1 cellular context compared by ENCODE assay signal in the genomic region with DNA sequence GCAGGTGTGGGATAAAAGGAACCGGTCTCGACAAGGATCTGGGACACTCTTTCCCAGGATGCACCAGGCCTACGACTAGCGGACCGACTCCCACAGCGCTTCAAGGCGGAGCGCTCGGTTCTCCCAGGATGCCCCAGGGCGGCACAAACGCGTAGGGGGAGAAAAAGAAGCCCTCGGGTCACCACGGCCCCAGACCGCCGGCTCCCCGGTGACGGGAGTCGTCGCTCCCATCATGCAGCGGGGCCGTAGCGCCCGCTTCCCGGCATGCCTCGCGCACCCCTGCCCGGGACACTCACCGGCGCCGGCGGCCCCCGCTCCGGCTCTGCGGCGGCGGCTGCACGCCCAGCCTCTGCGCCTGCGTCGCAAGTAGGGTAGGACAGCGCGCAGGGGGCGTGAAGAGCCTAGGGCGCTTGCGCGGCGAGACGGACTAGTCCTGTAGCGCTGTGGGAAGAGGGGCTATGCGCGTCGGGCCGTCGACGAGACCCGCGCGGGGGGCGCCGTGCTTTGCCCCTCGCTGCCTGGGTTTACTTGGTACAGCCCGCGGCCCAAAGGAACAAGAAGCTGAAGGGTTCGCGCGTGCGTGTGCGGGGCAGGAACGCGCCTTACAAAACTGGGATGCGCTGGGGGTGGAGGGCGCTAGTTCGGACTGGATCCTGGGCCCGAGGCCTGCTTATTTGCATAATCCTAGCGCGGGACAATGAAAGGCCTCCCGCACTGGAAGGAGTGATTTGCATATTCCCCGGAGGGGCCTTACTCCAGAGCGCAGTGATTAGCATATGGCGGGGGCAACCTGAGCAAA.
A peak's percentile ranks its signal among the peaks of the same experiment; 100 is the strongest.
TF ChIP-seq lines count a peak whose summit lies in the region.

A gene with protein sequence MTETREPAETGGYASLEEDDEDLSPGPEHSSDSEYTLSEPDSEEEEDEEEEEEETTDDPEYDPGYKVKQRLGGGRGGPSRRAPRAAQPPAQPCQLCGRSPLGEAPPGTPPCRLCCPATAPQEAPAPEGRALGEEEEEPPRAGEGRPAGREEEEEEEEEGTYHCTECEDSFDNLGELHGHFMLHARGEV (minus strand): TSS at position 368 of the 799 bp plus-strand sequence. CDS start 5,325 bp downstream, outside the sequence.

TF ChIP-seq in H1, 55 proteins besides CTCF, POLR2A, EP300 and RAD21:
- TF ChIP-seq CREB1 (IDR thresholded peaks at IDR 0.05) (no peak; the same call in 1 of the 2 replicates), PHF8 (conservative IDR thresholded peaks at IDR 0.05; ENCODE audit: low read depth, low read length) (peak; percentile 92), YY1 (IDR thresholded peaks at IDR 0.05; ENCODE audit: low read depth, low read length) (peak; percentile 25; the same call in 1 of the 2 replicates), KDM4A (IDR thresholded peaks at IDR 0.05; ENCODE audit: low read depth, low read length, severe bottlenecking) (peak; percentile 79), SP1 (IDR thresholded peaks at IDR 0.05; ENCODE audit: low read depth, low read length) (no peak; the same call in 1 of the 2 replicates), TAF7 (optimal IDR thresholded peaks at IDR 0.05; ENCODE audit: borderline replicate concordance, low read depth, low read length) (peak; percentile 86), JUN (IDR thresholded peaks at IDR 0.05; ENCODE audit: low read depth, low read length) (no peak), KDM1A (IDR thresholded peaks at IDR 0.05; ENCODE audit: borderline replicate concordance, low read length) (peak; percentile 47; the same call in 1 of the 2 replicates), ASH2L (IDR thresholded peaks at IDR 0.05; ENCODE audit: low read length) (peak; percentile 93), CEBPB (IDR thresholded peaks at IDR 0.05; ENCODE audit: low read depth, low read length) (0 out of 2 replicates have a peak, but pooled peaks have one; percentile 25), POU5F1 (IDR thresholded peaks at IDR 0.05; ENCODE audit: low read depth, low read length) (peak; percentile 48; the same call in 1 of the 2 replicates), JUND (IDR thresholded peaks at IDR 0.05; ENCODE audit: low read length) (peak; percentile 20), SRF (IDR thresholded peaks at IDR 0.05; ENCODE audit: low read depth, low read length) (no peak), HDAC6 (IDR thresholded peaks at IDR 0.05; ENCODE audit: low read depth, low read length) (no peak), BCL11A (IDR thresholded peaks at IDR 0.05; ENCODE audit: low read depth in 2 of 2, low read length in 2 of 2) (no peak), EZH2 (IDR thresholded peaks at IDR 0.05; ENCODE audit: low read depth, low read length, severe bottlenecking) (no peak), SIN3A (conservative IDR thresholded peaks at IDR 0.05 in 1 of 2, IDR thresholded peaks at IDR 0.05 in 1 of 2; ENCODE audit: low read depth in 1 of 2, low read length in 2 of 2) (0 out of 4 replicates have a peak, but pooled peaks of 1 of the 2 experiments have one; percentile 12), EGR1 (IDR thresholded peaks at IDR 0.05; ENCODE audit: borderline replicate concordance, low read depth, low read length) (no peak), NRF1 (IDR thresholded peaks at IDR 0.05; ENCODE audit: low read depth, low read length) (peak; percentile 72), GTF2F1 (IDR thresholded peaks at IDR 0.05; ENCODE audit: borderline replicate concordance, low read depth, low read length) (0 out of 2 replicates have a peak, but pooled peaks have one; percentile 9), TAF1 (IDR thresholded peaks at IDR 0.05; ENCODE audit: low read depth, low read length) (peak; percentile 84), TBP (IDR thresholded peaks at IDR 0.05; ENCODE audit: low read depth, low read length) (0 out of 2 replicates have a peak, but pooled peaks have one; percentile 47), RFX5 (IDR thresholded peaks at IDR 0.05; ENCODE audit: borderline replicate concordance, low read depth, low read length) (no peak), RBBP5 (IDR thresholded peaks at IDR 0.05; ENCODE audit: borderline replicate concordance, low read depth, low read length) (peak; percentile 74), NANOG (IDR thresholded peaks at IDR 0.05; ENCODE audit: insufficient read depth, low read depth, low read length, poor library complexity, severe bottlenecking) (no peak), POLR2AphosphoS5 (IDR thresholded peaks at IDR 0.05; ENCODE audit: low read depth, low read length) (peak; percentile 82), HDAC2 (IDR thresholded peaks at IDR 0.05; ENCODE audit: borderline replicate concordance in 1 of 2, low read depth in 2 of 2, low read length in 2 of 2) (peak in 1 of 2 experiments; percentile 60; a peak in 1 of 4 replicates)
- TF ChIP-seq, protein P1, sequence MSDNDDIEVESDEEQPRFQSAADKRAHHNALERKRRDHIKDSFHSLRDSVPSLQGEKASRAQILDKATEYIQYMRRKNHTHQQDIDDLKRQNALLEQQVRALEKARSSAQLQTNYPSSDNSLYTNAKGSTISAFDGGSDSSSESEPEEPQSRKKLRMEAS (IDR thresholded peaks at IDR 0.05), result peak; percentile 63; the same call in 1 of the 2 replicates
- TF ChIP-seq, protein P2, sequence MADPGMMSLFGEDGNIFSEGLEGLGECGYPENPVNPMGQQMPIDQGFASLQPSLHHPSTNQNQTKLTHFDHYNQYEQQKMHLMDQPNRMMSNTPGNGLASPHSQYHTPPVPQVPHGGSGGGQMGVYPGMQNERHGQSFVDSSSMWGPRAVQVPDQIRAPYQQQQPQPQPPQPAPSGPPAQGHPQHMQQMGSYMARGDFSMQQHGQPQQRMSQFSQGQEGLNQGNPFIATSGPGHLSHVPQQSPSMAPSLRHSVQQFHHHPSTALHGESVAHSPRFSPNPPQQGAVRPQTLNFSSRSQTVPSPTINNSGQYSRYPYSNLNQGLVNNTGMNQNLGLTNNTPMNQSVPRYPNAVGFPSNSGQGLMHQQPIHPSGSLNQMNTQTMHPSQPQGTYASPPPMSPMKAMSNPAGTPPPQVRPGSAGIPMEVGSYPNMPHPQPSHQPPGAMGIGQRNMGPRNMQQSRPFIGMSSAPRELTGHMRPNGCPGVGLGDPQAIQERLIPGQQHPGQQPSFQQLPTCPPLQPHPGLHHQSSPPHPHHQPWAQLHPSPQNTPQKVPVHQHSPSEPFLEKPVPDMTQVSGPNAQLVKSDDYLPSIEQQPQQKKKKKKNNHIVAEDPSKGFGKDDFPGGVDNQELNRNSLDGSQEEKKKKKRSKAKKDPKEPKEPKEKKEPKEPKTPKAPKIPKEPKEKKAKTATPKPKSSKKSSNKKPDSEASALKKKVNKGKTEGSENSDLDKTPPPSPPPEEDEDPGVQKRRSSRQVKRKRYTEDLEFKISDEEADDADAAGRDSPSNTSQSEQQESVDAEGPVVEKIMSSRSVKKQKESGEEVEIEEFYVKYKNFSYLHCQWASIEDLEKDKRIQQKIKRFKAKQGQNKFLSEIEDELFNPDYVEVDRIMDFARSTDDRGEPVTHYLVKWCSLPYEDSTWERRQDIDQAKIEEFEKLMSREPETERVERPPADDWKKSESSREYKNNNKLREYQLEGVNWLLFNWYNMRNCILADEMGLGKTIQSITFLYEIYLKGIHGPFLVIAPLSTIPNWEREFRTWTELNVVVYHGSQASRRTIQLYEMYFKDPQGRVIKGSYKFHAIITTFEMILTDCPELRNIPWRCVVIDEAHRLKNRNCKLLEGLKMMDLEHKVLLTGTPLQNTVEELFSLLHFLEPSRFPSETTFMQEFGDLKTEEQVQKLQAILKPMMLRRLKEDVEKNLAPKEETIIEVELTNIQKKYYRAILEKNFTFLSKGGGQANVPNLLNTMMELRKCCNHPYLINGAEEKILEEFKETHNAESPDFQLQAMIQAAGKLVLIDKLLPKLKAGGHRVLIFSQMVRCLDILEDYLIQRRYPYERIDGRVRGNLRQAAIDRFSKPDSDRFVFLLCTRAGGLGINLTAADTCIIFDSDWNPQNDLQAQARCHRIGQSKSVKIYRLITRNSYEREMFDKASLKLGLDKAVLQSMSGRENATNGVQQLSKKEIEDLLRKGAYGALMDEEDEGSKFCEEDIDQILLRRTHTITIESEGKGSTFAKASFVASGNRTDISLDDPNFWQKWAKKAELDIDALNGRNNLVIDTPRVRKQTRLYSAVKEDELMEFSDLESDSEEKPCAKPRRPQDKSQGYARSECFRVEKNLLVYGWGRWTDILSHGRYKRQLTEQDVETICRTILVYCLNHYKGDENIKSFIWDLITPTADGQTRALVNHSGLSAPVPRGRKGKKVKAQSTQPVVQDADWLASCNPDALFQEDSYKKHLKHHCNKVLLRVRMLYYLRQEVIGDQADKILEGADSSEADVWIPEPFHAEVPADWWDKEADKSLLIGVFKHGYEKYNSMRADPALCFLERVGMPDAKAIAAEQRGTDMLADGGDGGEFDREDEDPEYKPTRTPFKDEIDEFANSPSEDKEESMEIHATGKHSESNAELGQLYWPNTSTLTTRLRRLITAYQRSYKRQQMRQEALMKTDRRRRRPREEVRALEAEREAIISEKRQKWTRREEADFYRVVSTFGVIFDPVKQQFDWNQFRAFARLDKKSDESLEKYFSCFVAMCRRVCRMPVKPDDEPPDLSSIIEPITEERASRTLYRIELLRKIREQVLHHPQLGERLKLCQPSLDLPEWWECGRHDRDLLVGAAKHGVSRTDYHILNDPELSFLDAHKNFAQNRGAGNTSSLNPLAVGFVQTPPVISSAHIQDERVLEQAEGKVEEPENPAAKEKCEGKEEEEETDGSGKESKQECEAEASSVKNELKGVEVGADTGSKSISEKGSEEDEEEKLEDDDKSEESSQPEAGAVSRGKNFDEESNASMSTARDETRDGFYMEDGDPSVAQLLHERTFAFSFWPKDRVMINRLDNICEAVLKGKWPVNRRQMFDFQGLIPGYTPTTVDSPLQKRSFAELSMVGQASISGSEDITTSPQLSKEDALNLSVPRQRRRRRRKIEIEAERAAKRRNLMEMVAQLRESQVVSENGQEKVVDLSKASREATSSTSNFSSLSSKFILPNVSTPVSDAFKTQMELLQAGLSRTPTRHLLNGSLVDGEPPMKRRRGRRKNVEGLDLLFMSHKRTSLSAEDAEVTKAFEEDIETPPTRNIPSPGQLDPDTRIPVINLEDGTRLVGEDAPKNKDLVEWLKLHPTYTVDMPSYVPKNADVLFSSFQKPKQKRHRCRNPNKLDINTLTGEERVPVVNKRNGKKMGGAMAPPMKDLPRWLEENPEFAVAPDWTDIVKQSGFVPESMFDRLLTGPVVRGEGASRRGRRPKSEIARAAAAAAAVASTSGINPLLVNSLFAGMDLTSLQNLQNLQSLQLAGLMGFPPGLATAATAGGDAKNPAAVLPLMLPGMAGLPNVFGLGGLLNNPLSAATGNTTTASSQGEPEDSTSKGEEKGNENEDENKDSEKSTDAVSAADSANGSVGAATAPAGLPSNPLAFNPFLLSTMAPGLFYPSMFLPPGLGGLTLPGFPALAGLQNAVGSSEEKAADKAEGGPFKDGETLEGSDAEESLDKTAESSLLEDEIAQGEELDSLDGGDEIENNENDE (IDR thresholded peaks at IDR 0.05; ENCODE audit: insufficient replicate concordance, low read length), result no peak
- TF ChIP-seq, protein P3, sequence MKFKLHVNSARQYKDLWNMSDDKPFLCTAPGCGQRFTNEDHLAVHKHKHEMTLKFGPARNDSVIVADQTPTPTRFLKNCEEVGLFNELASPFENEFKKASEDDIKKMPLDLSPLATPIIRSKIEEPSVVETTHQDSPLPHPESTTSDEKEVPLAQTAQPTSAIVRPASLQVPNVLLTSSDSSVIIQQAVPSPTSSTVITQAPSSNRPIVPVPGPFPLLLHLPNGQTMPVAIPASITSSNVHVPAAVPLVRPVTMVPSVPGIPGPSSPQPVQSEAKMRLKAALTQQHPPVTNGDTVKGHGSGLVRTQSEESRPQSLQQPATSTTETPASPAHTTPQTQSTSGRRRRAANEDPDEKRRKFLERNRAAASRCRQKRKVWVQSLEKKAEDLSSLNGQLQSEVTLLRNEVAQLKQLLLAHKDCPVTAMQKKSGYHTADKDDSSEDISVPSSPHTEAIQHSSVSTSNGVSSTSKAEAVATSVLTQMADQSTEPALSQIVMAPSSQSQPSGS (IDR thresholded peaks at IDR 0.05; ENCODE audit: low read length), result no peak
- TF ChIP-seq, protein P4, sequence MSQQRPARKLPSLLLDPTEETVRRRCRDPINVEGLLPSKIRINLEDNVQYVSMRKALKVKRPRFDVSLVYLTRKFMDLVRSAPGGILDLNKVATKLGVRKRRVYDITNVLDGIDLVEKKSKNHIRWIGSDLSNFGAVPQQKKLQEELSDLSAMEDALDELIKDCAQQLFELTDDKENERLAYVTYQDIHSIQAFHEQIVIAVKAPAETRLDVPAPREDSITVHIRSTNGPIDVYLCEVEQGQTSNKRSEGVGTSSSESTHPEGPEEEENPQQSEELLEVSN (IDR thresholded peaks at IDR 0.05), result peak; percentile 53; the same call in 1 of the 2 replicates
